ENCODE assay signal across 12 cellular contexts in genomic region chr22:42533638-42533977, GRCh38. TPM values are rescaled to one million over a fixed set of nuclear protein-coding genes. Genes with fewer than 3 reads are reported as not detected.
DNase-seq lines count a peak whose midpoint lies in the region; ATAC-seq lines count a peak whose summit lies in the region.
"Had no signal": no experiment of that assay in that cellular context is flagged by ENCODE, and none has a peak within 500 bp of the region (broad histone marks: within the 10 kb centered on the region; RNA-seq: fewer than 3 reads in every experiment).

No MANE protein-coding gene starts in this region.

- H3K27ac Mint-ChIP-seq in activated T-cell treated with anti-CD3 and anti-CD28 coated beads, Interleukin-2, amount 50 U/mL, for 24 hours = peak overlapping the region; percentile 91
- peak overlapping the region; percentile 77 for H3K27ac Mint-ChIP-seq in activated naive CD8-positive, alpha-beta T cell treated with anti-CD3 and anti-CD28 coated beads for 36 hours
- H3K27ac Mint-ChIP-seq in stimulated activated memory B cell treated with anti-CD40 and anti-IgM and Interleukin-4, amounts not matched to agents 10 μg/mL and 1 μg/mL and 100 μg/mL, for 72 hours = peak overlapping the region; percentile 85

- in situ Hi-C loops in G401 (cut with HindIII; ENCODE audit: low sequenced_read_pairs) = no loop called here

- no peaks in the 10 kb centered on the region for H3K27me3 Mint-ChIP-seq in activated T-cell treated with anti-CD3 and anti-CD28 coated beads, Interleukin-2, amount 50 U/mL, for 24 hours
- peaks cover 4% of the 10 kb centered on the region for H3K27me3 Mint-ChIP-seq in activated naive CD8-positive, alpha-beta T cell treated with anti-CD3 and anti-CD28 coated beads for 36 hours
- no peaks in the 10 kb centered on the region for H3K27me3 Mint-ChIP-seq in stimulated activated memory B cell treated with anti-CD40 and anti-IgM and Interleukin-4, amounts not matched to agents 10 μg/mL and 1 μg/mL and 100 μg/mL, for 72 hours

- ATAC-seq in stimulated activated memory B cell treated with anti-CD40 and anti-IgM and Interleukin-4, amounts not matched to agents 10 μg/mL and 1 μg/mL and 100 μg/mL, for 72 hours = no peak
- ATAC-seq: upper lobe of right lung had no signal

- H3K4me1 Mint-ChIP-seq in activated T-cell treated with anti-CD3 and anti-CD28 coated beads, Interleukin-2, amount 50 U/mL, for 24 hours (ENCODE audit: low read depth) = peaks cover 25% of the 10 kb centered on the region
- H3K4me1 Mint-ChIP-seq in activated naive CD8-positive, alpha-beta T cell treated with anti-CD3 and anti-CD28 coated beads for 36 hours = peaks cover 32% of the 10 kb centered on the region
- H3K4me1 Mint-ChIP-seq in stimulated activated memory B cell treated with anti-CD40 and anti-IgM and Interleukin-4, amounts not matched to agents 10 μg/mL and 1 μg/mL and 100 μg/mL, for 72 hours = peaks cover 56% of the 10 kb centered on the region

- H3K9me3 Mint-ChIP-seq in activated T-cell treated with anti-CD3 and anti-CD28 coated beads, Interleukin-2, amount 50 U/mL, for 24 hours = no peaks in the 10 kb centered on the region
- no peaks in the 10 kb centered on the region for H3K9me3 Mint-ChIP-seq in activated naive CD8-positive, alpha-beta T cell treated with anti-CD3 and anti-CD28 coated beads for 36 hours
- no peaks in the 10 kb centered on the region for H3K9me3 Mint-ChIP-seq in stimulated activated memory B cell treated with anti-CD40 and anti-IgM and Interleukin-4, amounts not matched to agents 10 μg/mL and 1 μg/mL and 100 μg/mL, for 72 hours

- no peaks in the 10 kb centered on the region for H3K36me3 Mint-ChIP-seq in activated T-cell treated with anti-CD3 and anti-CD28 coated beads, Interleukin-2, amount 50 U/mL, for 24 hours (ENCODE audit: low read depth)
- no peaks in the 10 kb centered on the region for H3K36me3 Mint-ChIP-seq in activated naive CD8-positive, alpha-beta T cell treated with anti-CD3 and anti-CD28 coated beads for 36 hours
- H3K36me3 Mint-ChIP-seq in stimulated activated memory B cell treated with anti-CD40 and anti-IgM and Interleukin-4, amounts not matched to agents 10 μg/mL and 1 μg/mL and 100 μg/mL, for 72 hours = no peaks in the 10 kb centered on the region

- H3K27ac ChIP-seq in KOPT-K1 (ENCODE audit: low read depth, low read length, poor library complexity, severe bottlenecking) = peak overlapping the region; percentile 94
- H3K27ac ChIP-seq: HL-60, upper lobe of right lung had no signal

- no peaks in the 10 kb centered on the region for H3K9me3 ChIP-seq in KOPT-K1 (ENCODE audit: insufficient read depth, low read length, poor library complexity, severe bottlenecking)
- H3K9me3 ChIP-seq: adrenal gland, upper lobe of right lung had no signal

- no peak for DNase-seq in activated T-cell treated with anti-CD3 and anti-CD28 coated beads, Interleukin-2, amount 50 U/mL, for 24 hours
- DNase-seq in activated T-cell treated with anti-CD3 and anti-CD28 coated beads for 4 hours (no peak), nucleus accumbens (lab: John Stamatoyannopoulos, UW) (no peak), G401 (ENCODE audit: low spot score) (no peak), A172 (ENCODE audit: low spot score) (no peak)
- DNase-seq in activated naive CD8-positive, alpha-beta T cell treated with anti-CD3 and anti-CD28 coated beads for 36 hours = no peak
- DNase-seq: cortex of kidney, upper lobe of right lung had no signal

- H3K36me3 ChIP-seq in KOPT-K1 (ENCODE audit: insufficient read depth, low read length) = no peaks in the 10 kb centered on the region
- H3K36me3 ChIP-seq: adrenal gland, upper lobe of right lung had no signal

- peak overlapping the region; percentile 69 for H3K4me3 Mint-ChIP-seq in activated T-cell treated with anti-CD3 and anti-CD28 coated beads, Interleukin-2, amount 50 U/mL, for 24 hours
- H3K4me3 Mint-ChIP-seq in activated naive CD8-positive, alpha-beta T cell treated with anti-CD3 and anti-CD28 coated beads for 36 hours = peak overlapping the region; percentile 62
- H3K4me3 Mint-ChIP-seq in stimulated activated memory B cell treated with anti-CD40 and anti-IgM and Interleukin-4, amounts not matched to agents 10 μg/mL and 1 μg/mL and 100 μg/mL, for 72 hours = peak overlapping the region; percentile 76

RNA-seq across cellular contexts. Expression of gene RRP7A, which starts 14.0 kb away (rescaled TPM):
- 100 to 1,000 TPM; 184 to 193 TPM for total RNA-seq in activated naive CD8-positive, alpha-beta T cell treated with anti-CD3 and anti-CD28 coated beads for 36 hours
- total RNA-seq in G401 (2014; rRNA removed; shearing (Covaris generic)) = 63.6 and 73.1 TPM in 2 replicates
- total RNA-seq in A172 (2014; rRNA removed; shearing (Covaris generic)) = 40.4 and 44.6 TPM in 2 replicates

RNA-seq across cellular contexts. Expression of gene SERHL2, which starts 20.1 kb away (rescaled TPM):
- 1 to 10 TPM; 2.1 to 2.3 TPM for total RNA-seq in activated naive CD8-positive, alpha-beta T cell treated with anti-CD3 and anti-CD28 coated beads for 36 hours
- not detected in 2 replicates for total RNA-seq in G401 (2014; rRNA removed; shearing (Covaris generic))
- not detected in 2 replicates for total RNA-seq in A172 (2014; rRNA removed; shearing (Covaris generic))
